Comparison of ENCODE assay signal across 23 cellular contexts in the genomic region with DNA sequence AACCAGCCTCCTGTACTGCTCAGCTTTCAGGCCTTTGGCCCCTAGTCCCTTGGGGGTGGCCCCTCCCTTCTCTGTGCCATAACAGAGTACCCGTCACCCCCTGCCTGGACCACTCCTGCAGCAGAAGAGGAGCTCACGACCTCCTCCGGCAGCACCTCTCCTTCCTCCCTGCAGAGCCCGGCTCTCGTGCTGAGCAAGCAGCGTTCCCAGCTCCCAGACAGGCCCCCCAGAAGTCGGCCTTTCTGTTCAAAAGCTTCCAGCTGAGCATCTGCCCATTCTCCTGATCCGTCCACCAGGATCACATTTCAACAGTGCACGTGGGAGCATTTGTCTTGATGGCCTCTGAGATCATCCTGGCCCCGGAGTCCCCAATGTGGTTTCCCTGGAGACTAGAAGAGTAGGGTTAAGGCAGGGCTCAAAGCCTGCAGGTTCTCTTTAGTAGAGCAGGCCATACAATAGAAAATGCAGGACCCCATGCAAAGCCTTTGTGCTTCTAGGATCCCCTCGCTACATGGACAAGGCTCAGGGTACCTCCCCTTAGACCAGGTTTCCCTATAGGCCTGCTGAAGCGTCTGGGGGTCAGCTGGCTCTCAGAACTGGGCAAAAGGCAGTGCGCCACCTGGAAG. TPM values are rescaled to one million over a fixed set of nuclear protein-coding genes. Genes with fewer than 3 reads are reported as not detected.
"Had no signal": no experiment of that assay in that cellular context is flagged by ENCODE, and none has a peak within 500 bp of the region (broad histone marks: within the 10 kb centered on the region; RNA-seq: fewer than 3 reads in every experiment).

No MANE protein-coding gene starts in this region.

- FAIRE-seq: colon had no signal

- H3K4me3 ChIP-seq: esophagus muscularis mucosa, hepatocyte, left ventricle myocardium inferior, mucosa of descending colon, psoas muscle, right lobe of liver, smooth muscle cell had no signal

- H3K9me3 ChIP-seq: esophagus muscularis mucosa, left ventricle myocardium inferior, mucosa of descending colon, psoas muscle, right lobe of liver had no signal

- H3K27me3 ChIP-seq: esophagus muscularis mucosa, hepatocyte, right lobe of liver had no signal

- H3K27ac Mint-ChIP-seq: activated CD8-positive, alpha-beta memory T cell treated with anti-CD3 and anti-CD28 coated beads, Interleukin-2, amount 10 ng/mL, durations not matched to agents 7 days and 5 days; nephron progenitor cell had no signal

- H3K9me3 Mint-ChIP-seq: activated T-cell treated with anti-CD3 and anti-CD28 coated beads, Interleukin-2, amount 50 U/mL, for 4 hours; nephron progenitor cell had no signal

- H3K27me3 Mint-ChIP-seq: activated CD8-positive, alpha-beta memory T cell treated with anti-CD3 and anti-CD28 coated beads, Interleukin-2, amount 10 ng/mL, durations not matched to agents 7 days and 5 days had no signal

- H3K27ac ChIP-seq: esophagus muscularis mucosa, hepatocyte, left ventricle myocardium inferior, psoas muscle, right lobe of liver had no signal

- ATAC-seq: activated CD8-positive, alpha-beta memory T cell treated with anti-CD3 and anti-CD28 coated beads, Interleukin-2, amount 10 ng/mL, durations not matched to agents 7 days and 5 days; activated T-cell treated with anti-CD3 and anti-CD28 coated beads, Interleukin-2, amount 50 U/mL, for 4 hours; mucosa of descending colon; psoas muscle; stimulated activated naive CD8-positive, alpha-beta T cell treated with anti-CD3 and anti-CD28 coated beads, Interleukin-15, Interleukin-2, amounts not matched to agents 100 U/mL and 50 U/mL, for 24 hours had no signal

- H3K4me1 Mint-ChIP-seq: activated CD8-positive, alpha-beta memory T cell treated with anti-CD3 and anti-CD28 coated beads, Interleukin-2, amount 10 ng/mL, durations not matched to agents 7 days and 5 days had no signal

- DNase-seq: activated CD4-positive, alpha-beta T cell treated with anti-CD3 and anti-CD28 coated beads, Interleukin-2, amount 50 U/mL, for 48 hours; activated CD4-positive, CD25-positive, alpha-beta regulatory T cell treated with anti-CD3 and anti-CD28 coated beads, Interleukin-2, amount 50 U/mL, for 72 hours; activated CD8-positive, alpha-beta memory T cell treated with anti-CD3 and anti-CD28 coated beads, Interleukin-2, amount 10 ng/mL, durations not matched to agents 7 days and 5 days; activated effector memory CD4-positive, alpha-beta T cell treated with anti-CD3 and anti-CD28 coated beads, Interleukin-2, amount 50 U/mL, for 16 hours; activated T-cell treated with anti-CD3 and anti-CD28 coated beads, Interleukin-2, amount 50 U/mL, for 4 hours; left ventricle myocardium inferior; mucosa of descending colon; nephron progenitor cell; psoas muscle; right lobe of liver; stimulated activated CD4-positive, alpha-beta T cell treated with anti-CD3 and anti-CD28 coated beads, Interleukin-4, amount 100 ng/mL, for 4 hours; stimulated activated CD8-positive, alpha-beta memory T cell treated with anti-CD3 and anti-CD28 coated beads, Interleukin-4, amount 100 ng/mL, for 48 hours; stimulated activated naive CD8-positive, alpha-beta T cell treated with anti-CD3 and anti-CD28 coated beads, Interleukin-15, Interleukin-2, amounts not matched to agents 100 U/mL and 50 U/mL, for 24 hours; T-helper 1 cell; T1000; trophoblast cell had no signal

- H3K4me3 Mint-ChIP-seq: activated CD8-positive, alpha-beta memory T cell treated with anti-CD3 and anti-CD28 coated beads, Interleukin-2, amount 10 ng/mL, durations not matched to agents 7 days and 5 days; activated T-cell treated with anti-CD3 and anti-CD28 coated beads, Interleukin-2, amount 50 U/mL, for 4 hours; nephron progenitor cell had no signal

RNA-seq across cellular contexts. Expression of a gene that starts 35.6 kb away (rescaled TPM):
- total RNA-seq: smooth muscle cell had no signal

RNA-seq across cellular contexts. Expression of a gene that starts 46.4 kb away (rescaled TPM):
- total RNA-seq: activated CD8-positive, alpha-beta memory T cell treated with anti-CD3 and anti-CD28 coated beads, Interleukin-2, amount 10 ng/mL, durations not matched to agents 7 days and 5 days; activated T-cell treated with anti-CD3 and anti-CD28 coated beads, Interleukin-2, amount 50 U/mL, for 4 hours; esophagus muscularis mucosa; hepatocyte; kidney epithelial cell; left ventricle myocardium inferior; mucosa of descending colon; osteoblast; psoas muscle; right lobe of liver; smooth muscle cell had no signal
- polyA plus RNA-seq: adipose tissue, hepatocyte, psoas muscle, smooth muscle cell had no signal
